Comparison of ENCODE assay signal across 1 cellular context in the genomic region with DNA sequence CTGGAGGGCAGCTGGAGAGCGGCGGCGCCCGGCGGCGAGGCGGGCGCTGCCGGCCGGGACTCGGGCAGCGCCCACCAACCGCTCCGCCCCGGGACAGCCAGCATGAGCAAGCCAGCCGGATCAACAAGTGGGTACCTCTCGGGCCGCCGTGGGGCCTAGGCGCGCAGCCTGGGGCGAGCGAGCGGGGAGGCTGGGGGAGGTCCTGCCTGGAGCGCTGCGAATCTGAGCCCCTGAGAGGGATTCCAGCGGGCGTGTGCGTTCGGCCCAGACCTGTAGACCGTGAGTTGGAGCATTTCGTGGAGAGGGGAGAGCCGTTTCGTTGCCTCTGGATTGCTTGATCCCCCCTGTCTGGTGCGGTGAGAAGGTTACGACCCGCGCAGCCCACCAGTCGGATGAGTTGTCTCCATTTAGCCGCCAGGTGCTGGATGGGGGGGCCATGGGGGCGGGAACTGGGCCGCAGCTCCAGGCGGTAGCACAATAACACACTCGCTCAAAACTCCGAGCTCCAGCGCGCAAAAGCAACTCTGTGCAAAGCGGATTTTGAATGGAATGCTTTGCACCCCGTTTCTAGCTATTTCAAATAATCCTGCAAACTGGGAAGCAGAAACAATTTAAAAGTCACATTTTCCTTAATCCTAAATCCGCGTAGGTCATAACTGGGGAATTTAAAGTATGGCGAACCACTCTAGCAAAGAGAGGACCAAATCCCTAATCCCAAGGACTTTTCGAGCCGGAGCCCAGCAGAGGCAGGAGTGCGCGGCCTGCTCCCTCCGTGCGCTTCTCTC.
TF ChIP-seq lines count a peak whose summit lies in the region.

No MANE protein-coding gene starts in this region.

TF ChIP-seq in GM23338, 12 proteins besides CTCF, POLR2A, EP300 and RAD21 (continued from another document):
- no peak for TF ChIP-seq ZNF462 (CRISPR knock-in tag; IDR thresholded peaks at IDR 0.05)
TF ChIP-seq in GM23338: peak in this region for 2.
